In the genomic region with DNA sequence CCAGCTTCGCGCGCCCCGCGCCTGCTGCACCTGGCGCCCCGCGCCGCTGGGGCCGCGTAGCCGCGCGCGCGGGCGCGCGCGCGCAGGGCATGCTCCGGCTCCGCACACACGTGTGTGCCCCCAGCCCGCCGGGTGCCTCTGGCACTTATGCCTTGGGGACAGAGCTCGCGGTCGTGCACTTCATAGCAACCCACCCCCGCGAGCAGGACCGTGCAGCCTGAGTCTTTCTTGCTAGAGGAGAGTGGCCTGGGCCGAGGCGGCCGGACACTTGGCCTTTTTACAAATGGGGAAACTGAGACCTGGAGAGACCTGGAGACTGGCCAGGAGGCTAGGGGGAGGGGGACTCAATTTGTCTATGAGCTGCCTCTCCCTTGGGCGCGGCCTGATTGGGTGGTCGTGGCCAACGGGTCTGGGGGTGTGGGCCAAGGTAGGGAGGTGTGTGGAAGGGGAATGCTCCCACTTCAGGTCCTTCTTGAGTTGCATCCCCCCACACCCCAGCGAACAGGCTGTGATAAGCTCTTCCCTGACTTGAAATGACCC, we compare ENCODE assay signal across 8 cellular contexts. TPM values are rescaled to one million over a fixed set of nuclear protein-coding genes. Genes with fewer than 3 reads are reported as not detected.
DNase-seq lines count a peak whose midpoint lies in the region; ATAC-seq and TF ChIP-seq lines count a peak whose summit lies in the region.

No MANE protein-coding gene starts in this region.

- ATAC-seq in GM19372 (IDR thresholded peaks at IDR 0.05; ENCODE audit: low read depth, unreplicated experiment): peak; percentile 10

- TF ChIP-seq CTCF in AG10803 (conservative IDR thresholded peaks at IDR 0.05; ENCODE audit: low read length) (no peak), colonic mucosa (IDR thresholded peaks at IDR 0.05) (no peak)

- H3K9me3 ChIP-seq in colonic mucosa (no peaks in the 10 kb centered on the region), mucosa of rectum (ENCODE audit: control insufficient read depth in 2 of 2, low read length in 2 of 2) (no peaks in the 10 kb centered on the region)

- DNase-seq in AG10803 (ENCODE audit: low read depth) (no peak), LoVo (ENCODE audit: low spot score) (peak; percentile 16), colonic mucosa (peak; percentile 50), T1000 (lab: John Stamatoyannopoulos, UW) (no peak), DMS153 (lab: John Stamatoyannopoulos, UW) (no peak), Kasumi-1 (lab: John Stamatoyannopoulos, UW) (no peak)

- H3K4me1 ChIP-seq in colonic mucosa: peaks cover 8% of the 10 kb centered on the region
- peaks cover 27 to 42% of the 10 kb centered on the region in 2 donors for H3K4me1 ChIP-seq in mucosa of rectum (ENCODE audit: control insufficient read depth in 2 of 2, insufficient read depth in 2 of 2, low read length in 2 of 2)

- H3K9ac ChIP-seq in colonic mucosa (ENCODE audit: low read depth in 2 of 2, low read length in 2 of 2): peak overlapping the region; percentile 89 to 96
- H3K9ac ChIP-seq in mucosa of rectum (ENCODE audit: low read depth in 1 of 2, low read length in 2 of 2): peak overlapping the region; percentile 68 to 97

- intact Hi-C loops in colonic mucosa (cut with DNase I): no loop called here

- H3K4me3 ChIP-seq in AG10803 (ENCODE audit: low read length) (peak overlapping the region; percentile 75), colonic mucosa (peak overlapping the region; percentile 70), mucosa of rectum (ENCODE audit: low read length in 2 of 2) (peak overlapping the region; percentile 81 to 89)

- H3K36me3 ChIP-seq in colonic mucosa: no peaks in the 10 kb centered on the region
- H3K36me3 ChIP-seq in mucosa of rectum (ENCODE audit: control insufficient read depth in 2 of 2, insufficient read depth in 2 of 2, low read length in 2 of 2): no peaks in the 10 kb centered on the region

- no peaks in the 10 kb centered on the region for H3K27me3 ChIP-seq in colonic mucosa
- no peaks in the 10 kb centered on the region for H3K27me3 ChIP-seq in mucosa of rectum (ENCODE audit: control insufficient read depth in 2 of 2, insufficient read depth in 2 of 2, low read length in 2 of 2)

- H3K27ac ChIP-seq in colonic mucosa (peak overlapping the region; percentile 83), mucosa of rectum (ENCODE audit: low read depth in 2 of 2, low read length in 2 of 2) (peak overlapping the region; percentile 89 to 90)

RNA-seq across cellular contexts. Expression of gene NBEAL2, which starts 0.6 kb away (rescaled TPM):
- 100 to 1,000 TPM in 1 of 2 donors, 10 to 100 TPM in 1; 40.9 to 106 TPM for total RNA-seq in colonic mucosa

RNA-seq across cellular contexts. Expression of gene CCDC12, which starts 3.5 kb away (rescaled TPM):
- 10 to 100 TPM; 34.1 to 55.7 TPM for total RNA-seq in colonic mucosa

Comparison
In these comparisons a context has a peak if more than half of its experiments do, and no peak if none do; other contexts are left out.
1. DNase-seq: peak in LoVo (single experiment) and colonic mucosa (single experiment); none in AG10803 (single experiment), T1000 (single experiment), DMS153 (single experiment) and Kasumi-1 (0 of 2).
2. Peak in every context shown above with its lines, with median percentiles within 50 percentile points of each other: H3K4me3 ChIP-seq.